In genomic region chr19:16829822-16830289, GRCh38 we compare ENCODE assay signal across 8 cellular contexts.
A peak's percentile ranks its signal among the peaks of the same experiment; 100 is the strongest.
DNase-seq lines count a peak whose midpoint lies in the region; ATAC-seq and TF ChIP-seq lines count a peak whose summit lies in the region.

No MANE protein-coding gene starts in this region.

- H3K9ac ChIP-seq in SK-N-MC (ENCODE audit: insufficient read length), result peak overlapping the region; percentile 86

- H3K36me3 ChIP-seq in GM06990 (ENCODE audit: control insufficient read depth, insufficient read depth, low read length) (peaks cover 8% of the 10 kb centered on the region), SK-N-MC (ENCODE audit: insufficient read depth, low read length) (peaks cover 31% of the 10 kb centered on the region)

- H3K4me3 ChIP-seq in GM06990 (replicated peaks; ENCODE audit: low read depth, low read length), result peak overlapping the region; percentile 92
- H3K4me3 ChIP-seq in SK-N-MC, result peak overlapping the region; percentile 83
- H3K4me3 ChIP-seq in foreskin fibroblast (ENCODE audit: low read depth in 1 of 2, low read length in 2 of 2), result peak overlapping the region; percentile 65 to 87
- peak overlapping the region; percentile 92 for H3K4me3 ChIP-seq in retinal pigment epithelial cell (ENCODE audit: low read length)

- H3K9me3 ChIP-seq in SK-N-MC (ENCODE audit: low read depth, low read length), result no peaks in the 10 kb centered on the region

- ATAC-seq in GM19395 (IDR thresholded peaks at IDR 0.05; ENCODE audit: unreplicated experiment) (no peak), HG02571 (IDR thresholded peaks at IDR 0.05; ENCODE audit: unreplicated experiment) (no peak)

- H3K27ac ChIP-seq in SK-N-MC, result no peak overlapping the region

- in situ Hi-C loops in KBM-7 (cut with MboI; ENCODE audit: low pct_unique_long_range_greater_than_20kb, low sequenced_read_pairs), result no loop called here

- no peaks in the 10 kb centered on the region for H3K27me3 ChIP-seq in GM06990 (replicated peaks; ENCODE audit: control insufficient read depth, insufficient read depth, low read length)

- no peak for DNase-seq in GM06990 (ENCODE audit: extremely low read depth, insufficient read length)
- no peak for DNase-seq in SK-N-MC (ENCODE audit: low read depth, low spot score)
- DNase-seq in foreskin fibroblast, result no peak
- DNase-seq in retinal pigment epithelial cell (ENCODE audit: low read depth), result no peak
- no peak for DNase-seq in KBM-7
- no peak for DNase-seq in DMS53 treated with DMSO at 0.1 percent for 48 hours (lab: John Stamatoyannopoulos, UW; ENCODE audit: unreplicated experiment)

- TF ChIP-seq CTCF in GM06990 (IDR thresholded peaks at IDR 0.05; ENCODE audit: insufficient read depth, low read length, poor library complexity, severe bottlenecking), result no peak
- no peak for TF ChIP-seq CTCF in foreskin fibroblast (IDR thresholded peaks at IDR 0.05; ENCODE audit: low read depth, low read length)
- no peak for TF ChIP-seq CTCF in retinal pigment epithelial cell (conservative IDR thresholded peaks at IDR 0.05; ENCODE audit: low read depth, low read length)
